ENCODE assay signal across 19 cellular contexts in the genomic region with DNA sequence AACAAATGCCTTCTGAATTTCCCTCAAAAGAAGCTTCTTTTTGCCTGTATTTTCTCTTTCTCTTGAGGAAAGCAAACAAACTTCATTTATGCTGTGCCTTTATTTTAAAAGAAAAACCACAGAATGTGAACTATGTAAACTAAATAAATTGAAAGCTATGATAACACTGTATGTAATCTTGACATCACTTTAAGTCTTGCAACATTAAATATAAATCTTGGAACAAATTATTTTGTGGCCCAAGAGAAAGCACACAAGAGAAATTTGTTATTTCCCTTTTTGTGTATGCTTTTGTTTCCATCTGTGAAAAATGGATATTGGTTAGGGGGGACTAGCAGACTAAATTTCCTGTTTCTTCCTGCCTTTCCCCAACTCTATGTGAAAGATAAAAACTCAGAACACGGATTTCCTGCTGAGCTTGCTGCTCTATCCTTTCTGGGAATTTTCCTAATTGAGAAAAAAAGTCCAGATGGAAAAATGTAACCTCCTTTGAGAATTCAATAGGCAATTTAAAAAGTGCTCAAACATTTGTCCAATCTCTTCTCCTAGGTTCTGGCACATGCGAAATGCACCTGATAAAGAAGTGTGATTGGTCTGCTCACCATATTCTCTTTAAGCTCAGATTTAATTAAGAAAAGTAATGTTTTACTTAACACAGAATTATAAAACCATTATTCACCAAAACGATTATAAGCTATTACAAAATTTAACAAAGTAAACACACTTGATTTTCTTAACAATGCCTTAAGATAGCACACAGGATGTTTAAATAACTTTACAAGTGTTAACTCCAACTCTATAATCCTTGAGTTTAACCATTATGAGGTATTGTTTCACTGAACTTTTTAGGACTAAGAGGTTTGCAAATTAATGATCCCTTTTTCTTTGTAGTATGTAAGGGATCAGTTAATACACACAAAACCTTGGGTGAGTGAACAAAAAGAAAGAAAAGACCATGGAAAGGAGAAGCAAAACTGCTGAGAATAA. TPM values are rescaled to one million over a fixed set of nuclear protein-coding genes. Genes with fewer than 3 reads are reported as not detected.
DNase-seq lines count a peak whose midpoint lies in the region; ATAC-seq, FAIRE-seq and TF ChIP-seq lines count a peak whose summit lies in the region.
"Had no signal": no experiment of that assay in that cellular context is flagged by ENCODE, and none has a peak within 500 bp of the region (broad histone marks: within the 10 kb centered on the region; RNA-seq: fewer than 3 reads in every experiment).

No MANE protein-coding gene starts in this region.

- ATAC-seq in pancreas, result no peak
- ATAC-seq in HG02840 (IDR thresholded peaks at IDR 0.05; ENCODE audit: low FRiP score, unreplicated experiment), result no peak
- ATAC-seq in CD8-positive, alpha-beta T cell, result no peak
- ATAC-seq: WTC11 had no signal

- H3K9me3 ChIP-seq in SJSA1 (replicated peaks) (0 out of 2 replicates have a peak, but pooled peaks cover 3% of the 10 kb centered on the region), pancreas (no peaks in the 10 kb centered on the region)
- no peaks in the 10 kb centered on the region for H3K9me3 ChIP-seq in CD8-positive, alpha-beta T cell (ENCODE audit: low read length)

- no peaks in the 10 kb centered on the region for H3K27me3 Mint-ChIP-seq in CD8-positive, alpha-beta T cell (ENCODE audit: low read depth)

- H3K4me1 Mint-ChIP-seq in CD8-positive, alpha-beta T cell (ENCODE audit: low read depth), result no peaks in the 10 kb centered on the region

- H3K27ac ChIP-seq in SJSA1 (peak overlapping the region; percentile 79), pancreas (no peak overlapping the region)
- H3K27ac ChIP-seq in CD8-positive, alpha-beta T cell (ENCODE audit: low read depth, low read length), result no peak overlapping the region
- H3K27ac ChIP-seq: parathyroid adenoma had no signal

- H3K27me3 ChIP-seq in SJSA1 (replicated peaks) (no peaks in the 10 kb centered on the region), pancreas (no peaks in the 10 kb centered on the region)
- no peaks in the 10 kb centered on the region for H3K27me3 ChIP-seq in CD8-positive, alpha-beta T cell (ENCODE audit: insufficient read depth, low read length)

- peak; percentile 20 for DNase-seq in G401 (ENCODE audit: low spot score)
- DNase-seq in SJSA1 (ENCODE audit: low read depth in 1 of 2, low spot score in 2 of 2), result peak in 1 of 2 experiments; percentile 75
- peak; percentile 82 for DNase-seq in fibroblast of gingiva (ENCODE audit: low read depth)
- no peak for DNase-seq in pancreas
- no peak for DNase-seq in NCI-H2029 treated with DMSO at 0.1 percent for 48 hours (lab: John Stamatoyannopoulos, UW)
- no peak for DNase-seq in CD8-positive, alpha-beta T cell
- no peak for DNase-seq in NCI-H1048 (lab: John Stamatoyannopoulos, UW)
- DNase-seq: activated T-cell treated with anti-CD3 and anti-CD28 coated beads for 4 hours; amniotic stem cell; NCI-H1436; NCI-H526 treated with DMSO at 0.1 percent for 48 hours; SIG-M5; stimulated activated CD4-positive, alpha-beta T cell treated with anti-CD3 and anti-CD28 coated beads, Interleukin-2, amount 100 ng/mL, for 24 hours; stimulated activated naive CD4-positive, alpha-beta T cell had no signal

- H3K36me3 Mint-ChIP-seq in CD8-positive, alpha-beta T cell, result no peaks in the 10 kb centered on the region

- in situ Hi-C loops in G401 (cut with HindIII; ENCODE audit: low sequenced_read_pairs), result no loop called here

- H3K4me1 ChIP-seq in SJSA1 (replicated peaks) (peaks cover 13% of the 10 kb centered on the region), pancreas (no peaks in the 10 kb centered on the region)
- H3K4me1 ChIP-seq in CD8-positive, alpha-beta T cell (ENCODE audit: insufficient read depth, low read length), result no peaks in the 10 kb centered on the region
- H3K4me1 ChIP-seq: parathyroid adenoma had no signal

- no peak overlapping the region for H3K27ac Mint-ChIP-seq in CD8-positive, alpha-beta T cell
- H3K27ac Mint-ChIP-seq: WTC11 had no signal

- H3K36me3 ChIP-seq in SJSA1, result no peaks in the 10 kb centered on the region
- H3K36me3 ChIP-seq in pancreas, result no peaks in the 10 kb centered on the region
- no peaks in the 10 kb centered on the region for H3K36me3 ChIP-seq in CD8-positive, alpha-beta T cell (ENCODE audit: insufficient read depth, low read length)

- CTCF ChIA-PET in CD8-positive, alpha-beta T cell (lab: Charles Lee), result no interaction called here

- peaks cover 11% of the 10 kb centered on the region for H3K9me3 Mint-ChIP-seq in CD8-positive, alpha-beta T cell

- H3K4me3 ChIP-seq in SJSA1 (no peak overlapping the region), pancreas (no peak overlapping the region)
- no peak overlapping the region for H3K4me3 ChIP-seq in CD8-positive, alpha-beta T cell (ENCODE audit: low read depth, low read length)

- peak; percentile 60 for FAIRE-seq in pancreas (lab: Jason Lieb, UNC)
- FAIRE-seq: H1, islet of Langerhans had no signal

- H3K4me3 Mint-ChIP-seq in CD8-positive, alpha-beta T cell, result no peak overlapping the region
- H3K4me3 Mint-ChIP-seq: WTC11 had no signal

- POLR2A ChIA-PET in CD8-positive, alpha-beta T cell (lab: Charles Lee), result no interaction called here

- TF ChIP-seq CTCF in pancreas (IDR thresholded peaks at IDR 0.05), result no peak
- no peak for TF ChIP-seq CTCF in CD8-positive, alpha-beta T cell (IDR thresholded peaks at IDR 0.05)

- intact Hi-C loops in pancreas (cut with DNase I), result loop anchor here (5.0 to 10.0 kb wide), 2 partner anchors 68 to 71 kb away; no protein-coding TSS in a partner anchor
- intact Hi-C loops in CD8-positive, alpha-beta T cell (cut with DNase I, micrococcal nuclease), result no loop called here

- 29 to 30% methylated on average over 3 of the region's 3 CpGs for WGBS in pancreas, 2 donors

RNA-seq across cellular contexts. Expression of a gene that starts 21.1 kb away (rescaled TPM):
- 41.1 and 51.8 TPM in 2 replicates for total RNA-seq in G401 (2014; rRNA removed; shearing (Covaris generic))
- 82.1 and 133 TPM in 2 replicates for total RNA-seq in SJSA1 (2014; rRNA removed; shearing (Covaris generic))
- total RNA-seq in pancreas, result 10 to 100 TPM in 5 of 6 donors, 1 to 10 TPM in 1; 7.9 to 25.8 (median 21.6) TPM
- 10 to 100 TPM; 11.9 to 15.4 TPM for polyA plus RNA-seq in pancreas
- not detected for total RNA-seq in CD8-positive, alpha-beta T cell

Comparison
In these comparisons a context has a peak if more than half of its experiments do, and no peak if none do; other contexts are left out.
1. DNase-seq: peak in G401 (single experiment) and fibroblast of gingiva (single experiment); none in pancreas (0 of 6), NCI-H2029 treated with DMSO at 0.1 percent for 48 hours (single experiment), CD8-positive, alpha-beta T cell (0 of 7) and NCI-H1048 (single experiment).
2. RNA of a gene that starts 21.1 kb away (total RNA-seq): 82.1 to 133 TPM in SJSA1, 41.1 to 51.8 TPM in G401 and 7.9 to 25.8 TPM in pancreas; not detected in CD8-positive, alpha-beta T cell; every median in the first group is over 4 times any median in the second.
3. intact Hi-C loops: an anchor here in pancreas (5.0 to 10.0 kb wide); none called in CD8-positive, alpha-beta T cell.